In the genomic region with DNA sequence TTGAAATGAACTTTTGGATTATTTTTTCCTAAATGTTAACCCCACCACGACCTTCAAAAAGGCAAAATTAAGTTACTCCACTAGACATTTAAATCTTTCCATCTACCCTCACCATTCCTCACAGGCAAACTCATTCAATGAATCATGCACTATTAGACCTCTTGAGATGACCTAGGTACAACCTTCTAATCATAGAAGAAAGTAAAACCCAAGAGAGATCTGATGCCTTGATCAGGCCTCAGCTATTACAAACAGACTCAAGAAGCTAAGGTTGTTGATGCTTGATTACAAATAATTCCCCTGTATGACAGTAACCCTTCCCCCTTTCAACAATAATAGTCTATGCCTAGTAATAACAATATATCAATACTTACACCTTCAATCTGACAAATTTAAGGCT, we compare ENCODE assay signal across 23 cellular contexts.
"Had no signal": no experiment of that assay in that cellular context is flagged by ENCODE, and none has a peak within 500 bp of the region (broad histone marks: within the 10 kb centered on the region; RNA-seq: fewer than 3 reads in every experiment).

No MANE protein-coding gene starts in this region.

- H3K4me1 ChIP-seq: breast epithelium, uterus had no signal

- ATAC-seq: activated CD4-positive, alpha-beta T cell treated with anti-CD3 and anti-CD28 coated beads for 36 hours; activated T-cell treated with anti-CD3 and anti-CD28 coated beads, Interleukin-2, amount 50 U/mL, for 4 hours; naive thymus-derived CD8-positive, alpha-beta T cell; right cardiac atrium had no signal

- H3K4me3 Mint-ChIP-seq: activated B cell treated with CpG ODN at 0.5 μM for 24 hours; activated CD4-positive, alpha-beta T cell treated with anti-CD3 and anti-CD28 coated beads for 36 hours; activated T-cell treated with anti-CD3 and anti-CD28 coated beads, Interleukin-2, amount 50 U/mL, for 4 hours; mesothelial cell of epicardium; T-helper 2 cell treated with Interferon-gamma antibody and Interleukin-4, amounts not matched to agents 5 μg/mL and 100 μg/mL, for 36 hours; type B pancreatic cell had no signal

- H3K27me3 ChIP-seq: breast epithelium, esophagus muscularis mucosa, heart right ventricle, uterus had no signal

- H3K36me3 ChIP-seq: breast epithelium, uterus had no signal

- DNase-seq: activated B cell treated with CpG ODN at 0.5 μM for 24 hours; activated CD4-positive, alpha-beta T cell treated with anti-CD3 and anti-CD28 coated beads for 36 hours; activated CD4-positive, alpha-beta T cell treated with anti-CD3 and anti-CD28 coated beads, Interleukin-2, amount 50 U/mL, for 4 hours; activated CD8-positive, alpha-beta memory T cell treated with anti-CD3 and anti-CD28 coated beads, Interleukin-2, amount 50 U/mL, for 48 hours; activated effector memory CD4-positive, alpha-beta T cell treated with Interleukin-2 at 50 U/mL for 16 hours; activated naive CD4-positive, alpha-beta T cell treated with Interleukin-2 at 50 U/mL for 16 hours; activated T-cell treated with anti-CD3 and anti-CD28 coated beads, Interleukin-2, amount 50 U/mL, for 4 hours; central memory CD4-positive, alpha-beta T cell; effector CD4-positive, alpha-beta T cell; foreskin melanocyte; heart right ventricle; naive thymus-derived CD8-positive, alpha-beta T cell; right cardiac atrium; stimulated activated CD4-positive, alpha-beta T cell treated with anti-CD3 and anti-CD28 coated beads, Interleukin-15, amount 100 ng/mL, for 24 hours; stimulated activated CD4-positive, alpha-beta T cell treated with anti-CD3 and anti-CD28 coated beads, Interleukin-2, amount 100 ng/mL, for 24 hours; stimulated activated naive CD4-positive, alpha-beta T cell; T-helper 1 cell; uterus had no signal

- H3K36me3 Mint-ChIP-seq: mesothelial cell of epicardium had no signal

- H3K4me3 ChIP-seq: breast epithelium, esophagus muscularis mucosa, heart right ventricle, uterus had no signal

- H3K27ac ChIP-seq: breast epithelium, esophagus muscularis mucosa, heart right ventricle, uterus had no signal

- H3K9me3 ChIP-seq: breast epithelium, esophagus muscularis mucosa, heart right ventricle, uterus had no signal

- H3K27ac Mint-ChIP-seq: activated B cell treated with CpG ODN at 0.5 μM for 24 hours; activated CD4-positive, alpha-beta T cell treated with anti-CD3 and anti-CD28 coated beads for 36 hours; mesothelial cell of epicardium; type B pancreatic cell had no signal

- H3K27me3 Mint-ChIP-seq: activated B cell treated with CpG ODN at 0.5 μM for 24 hours; activated CD4-positive, alpha-beta T cell treated with anti-CD3 and anti-CD28 coated beads for 36 hours; naive thymus-derived CD8-positive, alpha-beta T cell; type B pancreatic cell had no signal

- H3K9me3 Mint-ChIP-seq: activated B cell treated with CpG ODN at 0.5 μM for 24 hours; activated T-cell treated with anti-CD3 and anti-CD28 coated beads, Interleukin-2, amount 50 U/mL, for 4 hours; mesothelial cell of epicardium; naive thymus-derived CD8-positive, alpha-beta T cell; T-helper 2 cell treated with Interferon-gamma antibody and Interleukin-4, amounts not matched to agents 5 μg/mL and 100 μg/mL, for 36 hours; type B pancreatic cell had no signal
